Comparison of ENCODE assay signal across 23 cellular contexts in the genomic region with DNA sequence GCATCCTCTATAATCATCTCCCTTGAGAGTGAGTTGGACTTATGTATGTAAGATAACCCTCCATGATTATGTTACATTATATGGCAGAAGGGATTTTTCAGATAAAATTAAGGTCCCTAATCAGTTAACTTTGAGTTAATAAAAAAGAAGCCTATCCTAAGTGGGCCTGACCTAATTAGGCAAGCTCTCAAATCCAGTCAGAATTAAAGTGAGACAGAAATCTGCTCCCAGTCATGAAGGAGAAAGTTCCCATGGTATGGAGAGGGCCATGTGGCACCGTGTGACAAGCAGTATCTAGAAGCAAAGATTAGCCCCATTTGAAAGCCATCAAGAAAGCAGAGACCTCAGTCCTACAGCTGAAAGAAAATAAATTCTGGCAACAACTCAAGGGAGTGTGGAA.
"Had no signal": no experiment of that assay in that cellular context is flagged by ENCODE, and none has a peak within 500 bp of the region (broad histone marks: within the 10 kb centered on the region; RNA-seq: fewer than 3 reads in every experiment).

No MANE protein-coding gene starts in this region.

- H3K4me3 Mint-ChIP-seq: dendritic cell treated with granulocyte-macrophage colony-stimulating factor and Interleukin-4, amounts not matched to agents 40 ng/mL and 50 ng/mL, for 4 days; effector memory CD8-positive, alpha-beta T cell; endodermal cell had no signal

- H3K27ac ChIP-seq: colonic mucosa, coronary artery, epithelial cell of prostate, esophagus muscularis mucosa, esophagus squamous epithelium, foreskin keratinocyte, gastroesophageal sphincter, heart left ventricle, heart right ventricle had no signal

- DNase-seq: colonic mucosa; cortex of kidney; dermis blood vessel endothelial cell; dorsolateral prefrontal cortex; effector CD4-positive, alpha-beta T cell; effector CD8-positive, alpha-beta T cell; effector memory CD4-positive, alpha-beta T cell; effector memory CD8-positive, alpha-beta T cell; endodermal cell; erythroblast; esophagus squamous epithelium; foreskin fibroblast; foreskin keratinocyte; glutamatergic neuron; head of caudate nucleus; heart left ventricle; heart right ventricle had no signal

- H3K27ac Mint-ChIP-seq: dendritic cell treated with granulocyte-macrophage colony-stimulating factor and Interleukin-4, amounts not matched to agents 40 ng/mL and 50 ng/mL, for 4 days; effector memory CD8-positive, alpha-beta T cell; endodermal cell had no signal

- H3K4me3 ChIP-seq: colonic mucosa, coronary artery, dorsolateral prefrontal cortex, esophagus muscularis mucosa, esophagus squamous epithelium, gastroesophageal sphincter, heart left ventricle, heart right ventricle had no signal

- H3K9me3 Mint-ChIP-seq: endodermal cell had no signal

- H3K4me1 ChIP-seq: colonic mucosa, esophagus muscularis mucosa, esophagus squamous epithelium, foreskin keratinocyte, gastroesophageal sphincter, heart right ventricle had no signal

- H3K4me1 Mint-ChIP-seq: endodermal cell had no signal

- H3K27me3 ChIP-seq: colonic mucosa, dorsolateral prefrontal cortex, esophagus muscularis mucosa, esophagus squamous epithelium, foreskin keratinocyte, gastroesophageal sphincter, heart left ventricle, heart right ventricle had no signal

- H3K9me3 ChIP-seq: colonic mucosa, esophagus muscularis mucosa, esophagus squamous epithelium, gastroesophageal sphincter, heart left ventricle, heart right ventricle had no signal

- H3K27me3 Mint-ChIP-seq: dendritic cell treated with granulocyte-macrophage colony-stimulating factor and Interleukin-4, amounts not matched to agents 40 ng/mL and 50 ng/mL, for 4 days; effector memory CD8-positive, alpha-beta T cell had no signal

- ATAC-seq: effector memory CD8-positive, alpha-beta T cell; esophagus mucosa; foreskin keratinocyte; gastroesophageal sphincter; heart left ventricle; heart right ventricle had no signal

- H3K36me3 ChIP-seq: colonic mucosa, esophagus muscularis mucosa, esophagus squamous epithelium, gastroesophageal sphincter, heart left ventricle, heart right ventricle had no signal
